8 cellular contexts compared by ENCODE assay signal in genomic region chr19:19627716-19628498, GRCh38. TPM values are rescaled to one million over a fixed set of nuclear protein-coding genes. Genes with fewer than 3 reads are reported as not detected.
DNase-seq lines count a peak whose midpoint lies in the region; ATAC-seq, FAIRE-seq and TF ChIP-seq lines count a peak whose summit lies in the region.

LPAR2 (minus strand) TSS chr19:19628220; CDS start chr19:19627275, 945 bp downstream.

- 0 out of 6 replicates have a peak, but pooled peaks of 1 of the 3 experiments have one; percentile 4 for TF ChIP-seq CTCF in GM12878 (IDR thresholded peaks at IDR 0.05 in 2 of 3, conservative IDR thresholded peaks at IDR 0.05 in 1 of 3; ENCODE audit: control insufficient read depth in 2 of 3, extremely low read depth in 1 of 3, insufficient read depth in 1 of 3, low read depth in 3 of 3, low read length in 3 of 3)

- RAD21 ChIA-PET in GM12878 (lab: Charles Lee; ENCODE audit: unreplicated experiment): interaction anchor here (0.8 to 1.9 kb wide), 3 partner anchors 11 to 96 kb away, joined by 3 to 5 read pairs (median 4); no protein-coding TSS in a partner anchor

- no peaks in the 10 kb centered on the region for H3K79me2 ChIP-seq in GM12878 (ENCODE audit: control insufficient read depth, insufficient read depth, low read length)

- peak within 1 kb of the TSS; percentile 46 for H2AFZ ChIP-seq in GM12878 (ENCODE audit: control insufficient read depth, low read depth, low read length)

- POLR2A ChIA-PET in GM12878 (lab: Charles Lee): interaction anchor here (0.6 to 3.0 kb wide), 7 partner anchors 15 to 68 kb away, joined by 3 to 10 read pairs (median 5); no protein-coding TSS in a partner anchor

- in situ Hi-C loops in GM12878 (cut with MboI): no loop called here
- in situ Hi-C loops in KBM-7 (cut with MboI; ENCODE audit: low pct_unique_long_range_greater_than_20kb, low sequenced_read_pairs): no loop called here

- peak within 1 kb of the TSS; percentile 97 for H3K4me3 Mint-ChIP-seq in T-helper 1 cell treated with Interleukin-12 subunit alpha and Interleukin-12 subunit beta and Interleukin-4 antibody, amounts not matched to agents 30 μg/mL and 1 μg/mL, for 36 hours

- ATAC-seq in HG03432 (IDR thresholded peaks at IDR 0.05; ENCODE audit: unreplicated experiment) (peak; percentile 72), GM12878 (peak; percentile 86)

- no peaks in the 10 kb centered on the region for H3K9me3 ChIP-seq in GM12878 (replicated peaks; ENCODE audit: control insufficient read depth, insufficient read depth, low read length)

- CTCF ChIA-PET in GM12878 (lab: Yijun Ruan, JAX): interaction anchor here (0.6 to 1.3 kb wide), 4 partner anchors 15 to 259 kb away, joined by 3 to 4 read pairs (median 3); no protein-coding TSS in a partner anchor

- H3K36me3 Mint-ChIP-seq in T-helper 1 cell treated with Interleukin-12 subunit alpha and Interleukin-12 subunit beta and Interleukin-4 antibody, amounts not matched to agents 30 μg/mL and 1 μg/mL, for 36 hours (ENCODE audit: low read depth): peaks cover 29% of the 10 kb centered on the region

- H4K20me1 ChIP-seq in GM12878 (ENCODE audit: control insufficient read depth, insufficient read depth): no peaks in the 10 kb centered on the region

- intact Hi-C loops in GM12878 (cut with micrococcal nuclease; ENCODE audit: unreplicated experiment): no loop called here

- no peak for FAIRE-seq in GM12878 (lab: Jason Lieb, UNC)

- peak within 1 kb of the TSS; percentile 82 for H3K4me2 ChIP-seq in GM12878 (ENCODE audit: control insufficient read depth, insufficient read depth)

- H3K36me3 ChIP-seq in GM12878 (ENCODE audit: control insufficient read depth in 2 of 2, insufficient read depth in 2 of 2, low read length in 1 of 2): peaks cover 0 to 12% of the 10 kb centered on the region in 2 experiments; a peak in 3 of 4 replicates

- peak within 1 kb of the TSS; percentile 52 for H3K9ac ChIP-seq in GM12878 (ENCODE audit: control insufficient read depth, insufficient read depth, low read length)

- SMC1A ChIA-PET in GM12878 (lab: Charles Lee; ENCODE audit: uncharacterized antibody, unreplicated experiment): interaction anchor here (0.8 to 1.3 kb wide), 5 partner anchors 31 to 96 kb away, joined by 3 to 5 read pairs (median 4); no protein-coding TSS in a partner anchor

- DNase-seq in NCI-H2029 (lab: John Stamatoyannopoulos, UW) (peak; percentile 35), NCI-H2029 treated with DMSO at 0.1 percent for 48 hours (lab: John Stamatoyannopoulos, UW) (no peak), GM12878 (ENCODE audit: low read depth, low spot score) (no peak), kidney glomerular epithelial cell (lab: John Stamatoyannopoulos, UW) (peak; percentile 17), KBM-7 (no peak)
- DNase-seq in stimulated activated CD4-positive, alpha-beta T cell treated with anti-CD3 and anti-CD28 coated beads, TNF-alpha, amount 100 ng/mL, for 1 hour (ENCODE audit: low read depth in 3 of 3, low spot score in 1 of 3): peak; percentile 61 to 67 (median 66)

- peak within 1 kb of the TSS; percentile 58 for H3K27ac ChIP-seq in GM12878 (ENCODE audit: control insufficient read depth, insufficient read depth)

- 0 out of 2 replicates have a peak, but pooled peaks cover 5% of the 10 kb centered on the region for H3K4me1 ChIP-seq in GM12878 (ENCODE audit: control insufficient read depth, insufficient read depth, low read length)

- TF ChIP-seq RAD21 in GM12878 (IDR thresholded peaks at IDR 0.05; ENCODE audit: insufficient read depth, low read depth, low read length): no peak

- H3K9me3 Mint-ChIP-seq in T-helper 1 cell treated with Interleukin-12 subunit alpha and Interleukin-12 subunit beta and Interleukin-4 antibody, amounts not matched to agents 30 μg/mL and 1 μg/mL, for 36 hours: no peaks in the 10 kb centered on the region

- H3K27me3 Mint-ChIP-seq in T-helper 1 cell treated with Interleukin-12 subunit alpha and Interleukin-12 subunit beta and Interleukin-4 antibody, amounts not matched to agents 30 μg/mL and 1 μg/mL, for 36 hours (ENCODE audit: low read depth): no peaks in the 10 kb centered on the region

- no peak for TF ChIP-seq EP300 in GM12878 (IDR thresholded peaks at IDR 0.05; ENCODE audit: borderline replicate concordance in 1 of 2, control insufficient read depth in 1 of 2, low read depth in 2 of 2, low read length in 2 of 2)

- BruUV-seq in GM12878 (replicated peaks; lab: Mats Ljungman, UMichigan): no TSS peak

- no peaks in the 10 kb centered on the region for H3K27me3 ChIP-seq in GM12878 (replicated peaks in 1 of 2; ENCODE audit: control insufficient read depth in 2 of 2, insufficient read depth in 2 of 2, low read length in 1 of 2)

- TF ChIP-seq POLR2A in GM12878 (IDR thresholded peaks at IDR 0.05; ENCODE audit: low read depth, low read length): peak; percentile 31

- under 1% methylated on average over 45 of the region's 84 CpGs for WGBS in GM12878 (ENCODE audit: insufficient coverage, insufficient replicate concordance, low lambda C conversion rate, missing lambda C conversion rate)

- H3K4me1 Mint-ChIP-seq in T-helper 1 cell treated with Interleukin-12 subunit alpha and Interleukin-12 subunit beta and Interleukin-4 antibody, amounts not matched to agents 30 μg/mL and 1 μg/mL, for 36 hours (ENCODE audit: low read depth): peaks cover 15% of the 10 kb centered on the region

- peak within 1 kb of the TSS; percentile 76 for H3K4me3 ChIP-seq in GM12878

- peak within 1 kb of the TSS; percentile 96 for H3K27ac Mint-ChIP-seq in T-helper 1 cell treated with Interleukin-12 subunit alpha and Interleukin-12 subunit beta and Interleukin-4 antibody, amounts not matched to agents 30 μg/mL and 1 μg/mL, for 36 hours

TF ChIP-seq in GM12878, 131 proteins besides CTCF, POLR2A, EP300 and RAD21 (continues in another document):
- TF ChIP-seq SIX5 (IDR thresholded peaks at IDR 0.05; ENCODE audit: low read depth, low read length, severe bottlenecking) (no peak), TCF3 (IDR thresholded peaks at IDR 0.05; ENCODE audit: borderline replicate concordance, insufficient read depth, low read depth, low read length) (no peak; the same call in none of the 2 replicates), PAX5 (IDR thresholded peaks at IDR 0.05; ENCODE audit: borderline replicate concordance, low read depth, low read length) (peak; percentile 7; the same call in 1 of the 2 replicates), NR2F1 (conservative IDR thresholded peaks at IDR 0.05) (peak; percentile 76; the same call in 1 of the 2 replicates), POLR2AphosphoS2 (IDR thresholded peaks at IDR 0.05; ENCODE audit: low read depth, low read length) (peak; percentile 80; the same call in 1 of the 2 replicates), SMAD5 (IDR thresholded peaks at IDR 0.05; ENCODE audit: low read depth) (peak; percentile 33; the same call in 1 of the 2 replicates), POU2F2 (IDR thresholded peaks at IDR 0.05; ENCODE audit: borderline replicate concordance, low read depth, low read length) (no peak; the same call in 2 of the 3 replicates), GATAD2B (conservative IDR thresholded peaks at IDR 0.05; ENCODE audit: low read depth) (0 out of 2 replicates have a peak, but pooled peaks have one; percentile 82), SMARCA5 (IDR thresholded peaks at IDR 0.05) (0 out of 2 replicates have a peak, but pooled peaks have one; percentile 3)
- TF ChIP-seq, protein P1, sequence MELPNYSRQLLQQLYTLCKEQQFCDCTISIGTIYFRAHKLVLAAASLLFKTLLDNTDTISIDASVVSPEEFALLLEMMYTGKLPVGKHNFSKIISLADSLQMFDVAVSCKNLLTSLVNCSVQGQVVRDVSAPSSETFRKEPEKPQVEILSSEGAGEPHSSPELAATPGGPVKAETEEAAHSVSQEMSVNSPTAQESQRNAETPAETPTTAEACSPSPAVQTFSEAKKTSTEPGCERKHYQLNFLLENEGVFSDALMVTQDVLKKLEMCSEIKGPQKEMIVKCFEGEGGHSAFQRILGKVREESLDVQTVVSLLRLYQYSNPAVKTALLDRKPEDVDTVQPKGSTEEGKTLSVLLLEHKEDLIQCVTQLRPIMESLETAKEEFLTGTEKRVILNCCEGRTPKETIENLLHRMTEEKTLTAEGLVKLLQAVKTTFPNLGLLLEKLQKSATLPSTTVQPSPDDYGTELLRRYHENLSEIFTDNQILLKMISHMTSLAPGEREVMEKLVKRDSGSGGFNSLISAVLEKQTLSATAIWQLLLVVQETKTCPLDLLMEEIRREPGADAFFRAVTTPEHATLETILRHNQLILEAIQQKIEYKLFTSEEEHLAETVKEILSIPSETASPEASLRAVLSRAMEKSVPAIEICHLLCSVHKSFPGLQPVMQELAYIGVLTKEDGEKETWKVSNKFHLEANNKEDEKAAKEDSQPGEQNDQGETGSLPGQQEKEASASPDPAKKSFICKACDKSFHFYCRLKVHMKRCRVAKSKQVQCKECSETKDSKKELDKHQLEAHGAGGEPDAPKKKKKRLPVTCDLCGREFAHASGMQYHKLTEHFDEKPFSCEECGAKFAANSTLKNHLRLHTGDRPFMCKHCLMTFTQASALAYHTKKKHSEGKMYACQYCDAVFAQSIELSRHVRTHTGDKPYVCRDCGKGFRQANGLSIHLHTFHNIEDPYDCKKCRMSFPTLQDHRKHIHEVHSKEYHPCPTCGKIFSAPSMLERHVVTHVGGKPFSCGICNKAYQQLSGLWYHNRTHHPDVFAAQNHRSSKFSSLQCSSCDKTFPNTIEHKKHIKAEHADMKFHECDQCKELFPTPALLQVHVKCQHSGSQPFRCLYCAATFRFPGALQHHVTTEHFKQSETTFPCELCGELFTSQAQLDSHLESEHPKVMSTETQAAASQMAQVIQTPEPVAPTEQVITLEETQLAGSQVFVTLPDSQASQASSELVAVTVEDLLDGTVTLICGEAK (IDR thresholded peaks at IDR 0.05; ENCODE audit: borderline replicate concordance): no peak

RNA-seq across cellular contexts. Expression of gene LPAR2, which starts in this region (rescaled TPM):
- total RNA-seq in GM12878 (2013; cell fraction: nucleolus; rRNA removed): 72.5 and 74.5 TPM in 2 replicates
- total RNA-seq in GM12878 (2014; rRNA removed) (9.4 and 11.3 TPM in 2 replicates), GM12878 (2014; rRNA removed; fragmentation: Illumina TruSeq; extraction: Trizol) (5.0 and 6.3 TPM in 2 replicates), GM12878 (2021) (19.0 and 22.9 TPM in 2 replicates)
- polyA plus RNA-seq in GM12878 (2011; ENCODE audit: low read depth): 13.9 TPM
- polyA plus RNA-seq in GM12878 (2011; rRNA removed) (6.6 and 9.0 TPM in 2 replicates), GM12878 (2014; fragmentation: Illumina TruSeq; extraction: Trizol) (8.6 and 12.6 TPM in 2 replicates), GM12878 (2014; fragmentation: Nextera tagmentation; extraction: Ambion mirVana) (1 to 10 TPM in 1 of 2 experiments, under 1 TPM in 1; 0.98 to 3.2 TPM), GM12878 (2014; rRNA removed) (17.3 and 23.8 TPM in 2 replicates), GM12878 (2016; fragmentation: Nextera tagmentation; extraction: Ambion mirVana) (10 to 100 TPM in 1 of 2 experiments, 1 to 10 TPM in 1; 8.5 to 12.0 TPM)
- 13.3 and 17.0 TPM in 2 replicates for polyA plus RNA-seq in GM12878 (2011; cell fraction: cytosol; rRNA removed)
- 116 and 130 TPM in 2 replicates for polyA plus RNA-seq in GM12878 (2011; cell fraction: nucleus; rRNA removed)
- polyA plus RNA-seq in GM12878 (2012): 19.2 and 19.8 TPM in 2 replicates
- polyA minus RNA-seq in GM12878 (2011; rRNA and poly(A)+ RNA removed): 6.9 and 11.5 TPM in 2 replicates
- polyA minus RNA-seq in GM12878 (2011; cell fraction: cytosol; rRNA and poly(A)+ RNA removed): 4.7 and 6.7 TPM in 2 replicates
- polyA minus RNA-seq in GM12878 (2011; cell fraction: nucleus; rRNA and poly(A)+ RNA removed): 9.2 and 13.2 TPM in 2 replicates

Comparison
In these comparisons a context has a peak if more than half of its experiments do, and no peak if none do; other contexts are left out.
1. DNase-seq: peak in NCI-H2029 (single experiment), kidney glomerular epithelial cell (single experiment) and stimulated activated CD4-positive, alpha-beta T cell treated with anti-CD3 and anti-CD28 coated beads, TNF-alpha, amount 100 ng/mL, for 1 hour (3 of 3); none in NCI-H2029 treated with DMSO at 0.1 percent for 48 hours (single experiment), GM12878 (single experiment) and KBM-7 (single experiment).